ENCODE assay signal across 7 cellular contexts in genomic region chr20:37986873-37987601, GRCh38. TPM values are rescaled to one million over a fixed set of nuclear protein-coding genes. Genes with fewer than 3 reads are reported as not detected.
DNase-seq lines count a peak whose midpoint lies in the region; ATAC-seq, FAIRE-seq and TF ChIP-seq lines count a peak whose summit lies in the region.

No MANE protein-coding gene starts in this region.

- no peaks in the 10 kb centered on the region for H3K9me3 ChIP-seq in kidney (ENCODE audit: control insufficient read depth in 1 of 2, low read length in 2 of 2)
- no peaks in the 10 kb centered on the region for H3K9me3 ChIP-seq in thoracic aorta

- peak overlapping the region in 3 of 5 experiments; percentile 57 to 75 (median 63) for H3K4me3 Mint-ChIP-seq in brain

- H3K27me3 ChIP-seq in thoracic aorta (replicated peaks; ENCODE audit: insufficient read depth) = no peaks in the 10 kb centered on the region

- peaks cover 0 to 8% of the 10 kb centered on the region in 2 donors for H3K36me3 ChIP-seq in kidney (ENCODE audit: control insufficient read depth in 1 of 2, insufficient read depth in 2 of 2, low read length in 2 of 2)
- H3K36me3 ChIP-seq in thoracic aorta = peaks cover 5% of the 10 kb centered on the region

- TF ChIP-seq CTCF in brain (conservative IDR thresholded peaks at IDR 0.05) (no peak), kidney (IDR thresholded peaks at IDR 0.05; ENCODE audit: borderline replicate concordance, extremely low read depth, insufficient read depth) (no peak), thoracic aorta (IDR thresholded peaks at IDR 0.05) (no peak)

- no peak for FAIRE-seq in kidney (lab: Jason Lieb, UNC)

- ATAC-seq in thoracic aorta (ENCODE audit: insufficient number of reproducible peaks, low FRiP score, low read depth) = peak; percentile 57
- no peak for ATAC-seq in stimulated activated naive CD8-positive, alpha-beta T cell treated with anti-CD3 and anti-CD28 coated beads, Interleukin-15, Interleukin-2, amounts not matched to agents 100 U/mL and 50 U/mL, for 24 hours
- no peak for ATAC-seq in HG02571 (IDR thresholded peaks at IDR 0.05; ENCODE audit: unreplicated experiment)
- ATAC-seq in GM18867 (IDR thresholded peaks at IDR 0.05; ENCODE audit: unreplicated experiment) = no peak

- intact Hi-C loops in kidney (cut with DNase I) = no loop called here

- H3K4me3 ChIP-seq in kidney (ENCODE audit: low read length in 2 of 2) = no peak overlapping the region
- H3K4me3 ChIP-seq in thoracic aorta = no peak overlapping the region

- H3K4me1 ChIP-seq in kidney (ENCODE audit: control insufficient read depth in 1 of 2, insufficient read depth in 1 of 2, low read depth in 1 of 2, low read length in 2 of 2) (peaks cover 9 to 14% of the 10 kb centered on the region in 2 donors), thoracic aorta (ENCODE audit: control insufficient read depth in 1 of 2, low read depth in 2 of 2) (peaks cover 16 to 46% of the 10 kb centered on the region in 2 donors)

- TF ChIP-seq RAD21 in Ishikawa (IDR thresholded peaks at IDR 0.05; ENCODE audit: low read depth) = no peak

- peak overlapping the region; percentile 20 to 98 (median 74) for H3K27ac Mint-ChIP-seq in brain

- H3K36me3 Mint-ChIP-seq in brain = peaks cover 9% of the 10 kb centered on the region

- DNase-seq in kidney (peak; percentile 77), thoracic aorta (ENCODE audit: low spot score) (peak; percentile 50)
- DNase-seq in stimulated activated naive CD8-positive, alpha-beta T cell treated with anti-CD3 and anti-CD28 coated beads, Interleukin-15, Interleukin-2, amounts not matched to agents 100 U/mL and 50 U/mL, for 24 hours = no peak

- no peaks in the 10 kb centered on the region for H3K27me3 Mint-ChIP-seq in brain

- H3K4me1 Mint-ChIP-seq in brain = peaks cover 96% of the 10 kb centered on the region

- no peak for TF ChIP-seq EP300 in Ishikawa (IDR thresholded peaks at IDR 0.05; ENCODE audit: borderline replicate concordance)

- H3K9me3 Mint-ChIP-seq in brain = no peaks in the 10 kb centered on the region

- H3K27ac ChIP-seq in kidney (ENCODE audit: low read depth in 2 of 2, low read length in 2 of 2) (peak overlapping the region; percentile 51 to 65), thoracic aorta (peak overlapping the region; percentile 35 to 58)

- H3K9ac ChIP-seq in kidney (ENCODE audit: low read length in 2 of 2) = no peak overlapping the region

TF ChIP-seq in Ishikawa, 13 proteins besides CTCF, POLR2A, EP300 and RAD21:
- TF ChIP-seq USF1 (IDR thresholded peaks at IDR 0.05) (no peak), NFIC (IDR thresholded peaks at IDR 0.05) (peak; percentile 65), FOXM1 (IDR thresholded peaks at IDR 0.05; ENCODE audit: borderline replicate concordance, low read depth) (no peak), TEAD4 (IDR thresholded peaks at IDR 0.05) (0 out of 2 replicates have a peak, but pooled peaks have one; percentile 8), ZBTB7A (IDR thresholded peaks at IDR 0.05; ENCODE audit: low read depth) (no peak), MAX (IDR thresholded peaks at IDR 0.05) (no peak)

RNA-seq across cellular contexts. Expression of gene TTI1, which starts 46.2 kb away (rescaled TPM):
- polyA plus RNA-seq in brain (ENCODE audit: insufficient read depth, low read depth, low replicate concordance) (30.7 TPM), kidney (ENCODE audit: insufficient read depth, low read depth, low replicate concordance) (8.6 TPM)
- total RNA-seq in kidney (19.5 TPM), thoracic aorta (10 to 100 TPM; 12.2 to 20.1 TPM)

RNA-seq across cellular contexts. Expression of gene RPRD1B, which starts 46.5 kb away (rescaled TPM):
- 24.2 TPM for polyA plus RNA-seq in brain (ENCODE audit: insufficient read depth, low read depth, low replicate concordance)
- 34.4 TPM for total RNA-seq in kidney
- polyA plus RNA-seq in kidney (ENCODE audit: insufficient read depth, low read depth, low replicate concordance) = 13.4 TPM
- total RNA-seq in thoracic aorta = 10 to 100 TPM; 22.3 to 77.7 TPM
